ENCODE assay signal across 33 cellular contexts in the genomic region with DNA sequence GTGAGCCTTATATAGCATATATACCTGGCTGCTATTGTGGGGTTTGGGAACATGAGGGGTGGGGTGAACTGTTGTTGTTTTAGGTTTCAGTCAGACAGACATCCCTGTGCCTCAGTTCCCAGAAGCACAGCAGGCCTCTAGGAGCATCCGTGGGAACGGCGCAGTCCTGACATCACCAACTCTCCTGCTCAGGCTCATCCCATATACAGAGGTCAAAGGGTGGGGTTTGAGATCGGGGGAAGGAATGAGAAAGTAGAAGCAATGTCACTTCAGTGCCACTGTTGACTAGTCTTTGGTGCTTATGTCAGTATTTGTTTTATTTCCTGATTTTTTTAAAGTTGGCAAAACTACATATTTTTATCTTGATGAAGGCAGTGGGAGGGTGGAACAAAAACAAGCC. TPM values are rescaled to one million over a fixed set of nuclear protein-coding genes. Genes with fewer than 3 reads are reported as not detected.
"Had no signal": no experiment of that assay in that cellular context is flagged by ENCODE, and none has a peak within 500 bp of the region (broad histone marks: within the 10 kb centered on the region; RNA-seq: fewer than 3 reads in every experiment).

No MANE protein-coding gene starts in this region.

- DNase-seq: activated CD4-positive, alpha-beta memory T cell treated with anti-CD3 and anti-CD28 coated beads, Interleukin-2, amount 10 ng/mL, durations not matched to agents 7 days and 5 days; activated CD4-positive, alpha-beta T cell treated with anti-CD3 and anti-CD28 coated beads, Interleukin-2, amount 10 ng/mL, durations not matched to agents 24 days and 14 days; activated CD4-positive, CD25-positive, alpha-beta regulatory T cell treated with anti-CD3 and anti-CD28 coated beads, Interleukin-2, amount 50 U/mL, for 72 hours; activated gamma-delta T cell treated with Interleukin-2 at 50 U/mL for 16 hours; activated naive CD4-positive, alpha-beta T cell treated with anti-CD3 and anti-CD28 coated beads, Interleukin-2, amount 50 U/mL, for 16 hours; activated T-cell treated with anti-CD3 and anti-CD28 coated beads, Interleukin-2, amount 50 U/mL, for 4 hours; amniotic stem cell; dermis blood vessel endothelial cell; effector CD4-positive, alpha-beta T cell; islet precursor cell; left ventricle myocardium superior; naive B cell; nephron progenitor cell; nucleus accumbens; posterior cingulate gyrus; stimulated activated CD4-positive, alpha-beta T cell treated with anti-CD3 and anti-CD28 coated beads, Interleukin-12 subunit alpha, Interleukin-12 subunit beta, amount 100 ng/mL, for 4 hours; stimulated activated CD4-positive, alpha-beta T cell treated with anti-CD3 and anti-CD28 coated beads, Interleukin-4, amount 100 ng/mL, for 1 hour; stimulated activated naive CD8-positive, alpha-beta T cell treated with anti-CD3 and anti-CD28 coated beads, Interleukin-15, Interleukin-2, amounts not matched to agents 100 U/mL and 50 U/mL, for 24 hours; SW 1271; T-helper 9 cell; WERI-Rb-1 had no signal

- ATAC-seq: activated T-cell treated with anti-CD3 and anti-CD28 coated beads, Interleukin-2, amount 50 U/mL, for 4 hours; activated T-helper 17 cell treated with anti-CD3 and anti-CD28 coated beads, Interleukin-2, amount 50 U/mL, for 72 hours; gastroesophageal sphincter; left ventricle myocardium superior; sciatic nerve; stimulated activated naive CD8-positive, alpha-beta T cell treated with anti-CD3 and anti-CD28 coated beads, Interleukin-15, Interleukin-2, amounts not matched to agents 100 U/mL and 50 U/mL, for 24 hours had no signal

- H3K4me2 ChIP-seq: hepatocyte had no signal

- H2AFZ ChIP-seq: hepatocyte had no signal

- H3K9me3 ChIP-seq: gastroesophageal sphincter, tibial nerve had no signal

- FAIRE-seq: bronchial epithelial cell, colon, endometrium had no signal

- H3K79me2 ChIP-seq: hepatocyte had no signal

- H3K27ac ChIP-seq: gastroesophageal sphincter, hepatocyte, skin epidermis, WERI-Rb-1 had no signal

- H3K4me3 ChIP-seq: gastroesophageal sphincter, hepatocyte, skin epidermis, tibial nerve had no signal

- H3K27me3 ChIP-seq: gastroesophageal sphincter, hepatocyte, tibial nerve had no signal

RNA-seq across cellular contexts. Expression of gene A2ML1, which starts 43.1 kb away (rescaled TPM):
- total RNA-seq: activated CD4-positive, alpha-beta memory T cell treated with anti-CD3 and anti-CD28 coated beads, Interleukin-2, amount 10 ng/mL, durations not matched to agents 7 days and 5 days; activated CD4-positive, alpha-beta T cell treated with anti-CD3 and anti-CD28 coated beads, Interleukin-2, amount 10 ng/mL, durations not matched to agents 24 days and 14 days; activated T-cell treated with anti-CD3 and anti-CD28 coated beads, Interleukin-2, amount 50 U/mL, for 4 hours; activated T-helper 17 cell treated with anti-CD3 and anti-CD28 coated beads, Interleukin-2, amount 50 U/mL, for 72 hours; dermis blood vessel endothelial cell; left ventricle myocardium superior; lung microvascular endothelial cell; mesenteric fat pad; subcutaneous adipose tissue had no signal
